In the genomic region with DNA sequence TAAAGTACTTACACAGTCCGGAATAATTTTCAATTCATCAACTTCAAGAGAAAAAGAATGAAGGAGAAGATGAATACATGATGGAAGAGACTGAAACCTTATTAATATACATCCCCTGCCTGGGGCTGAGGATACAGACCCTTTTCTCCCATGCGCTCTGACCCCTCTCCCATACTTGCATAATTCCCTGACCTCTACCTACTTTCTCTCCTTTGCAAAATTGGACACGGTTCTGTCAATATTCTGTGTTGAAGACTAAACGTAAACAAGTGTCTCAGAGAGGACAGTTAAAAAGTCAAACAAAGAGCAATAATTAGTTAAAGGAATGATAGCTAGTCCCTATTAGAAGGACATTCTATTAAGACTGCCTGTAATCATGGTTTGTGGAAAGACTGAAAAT, we compare ENCODE assay signal across 13 cellular contexts. TPM values are rescaled to one million over a fixed set of nuclear protein-coding genes. Genes with fewer than 3 reads are reported as not detected.
DNase-seq lines count a peak whose midpoint lies in the region; ATAC-seq, FAIRE-seq and TF ChIP-seq lines count a peak whose summit lies in the region.
"Had no signal": no experiment of that assay in that cellular context is flagged by ENCODE, and none has a peak within 500 bp of the region (broad histone marks: within the 10 kb centered on the region; RNA-seq: fewer than 3 reads in every experiment).

No MANE protein-coding gene starts in this region.

- H3K9ac ChIP-seq in HepG2 (ENCODE audit: insufficient read depth, low read depth, low read length), result no peak overlapping the region
- H3K9ac ChIP-seq: BLaER1 had no signal

- H3K4me1 ChIP-seq in DOHH2 (ENCODE audit: control insufficient read depth, low read length), result peaks cover 81% of the 10 kb centered on the region
- peaks cover 74% of the 10 kb centered on the region for H3K4me1 ChIP-seq in HepG2 (ENCODE audit: insufficient read depth, low read length)

- H3K27me3 Mint-ChIP-seq in WTC11 (ENCODE audit: low read depth) (no peaks in the 10 kb centered on the region), progenitor cell of endocrine pancreas (no peaks in the 10 kb centered on the region)

- ATAC-seq in WTC11 (no peak), HepG2 (no peak), HG02884 (IDR thresholded peaks at IDR 0.05; ENCODE audit: unreplicated experiment) (no peak), HG02981 (IDR thresholded peaks at IDR 0.05; ENCODE audit: unreplicated experiment) (no peak)
- ATAC-seq: HCT116 had no signal

- no peak for TF ChIP-seq RAD21 in HepG2 (CRISPR knock-in tag; IDR thresholded peaks at IDR 0.05)

- H3K27me3 ChIP-seq in DOHH2 (ENCODE audit: control insufficient read depth, low read length), result no peaks in the 10 kb centered on the region
- no peaks in the 10 kb centered on the region for H3K27me3 ChIP-seq in HepG2 (ENCODE audit: control insufficient read depth in 1 of 2, insufficient read depth in 2 of 2, low read length in 2 of 2)
- H3K27me3 ChIP-seq: BLaER1 had no signal

- TF ChIP-seq CTCF in DOHH2 (IDR thresholded peaks at IDR 0.05; ENCODE audit: low read depth, low read length, poor library complexity, severe bottlenecking) (no peak), WTC11 (IDR thresholded peaks at IDR 0.05) (no peak), HepG2 (CRISPR knock-in tag; IDR thresholded peaks at IDR 0.05) (no peak), progenitor cell of endocrine pancreas (IDR thresholded peaks at IDR 0.05; ENCODE audit: unreplicated experiment) (no peak)

- intact Hi-C loops in HepG2 (cut with micrococcal nuclease; ENCODE audit: unreplicated experiment), result no loop called here

- H3K9me3 Mint-ChIP-seq in WTC11 (no peaks in the 10 kb centered on the region), progenitor cell of endocrine pancreas (ENCODE audit: low read depth) (no peaks in the 10 kb centered on the region)

- TF ChIP-seq EP300 in HepG2 (IDR thresholded peaks at IDR 0.05; ENCODE audit: low read depth in 2 of 2, low read length in 2 of 2) (0 out of 4 replicates have a peak, but pooled peaks of 1 of the 2 experiments have one; percentile 29), HepG2 (CRISPR knock-in tag; IDR thresholded peaks at IDR 0.05; ENCODE audit: borderline replicate concordance) (no peak)

- CTCF ChIA-PET in WTC11 (lab: Charles Lee) (no interaction called here), HepG2 (lab: Yijun Ruan, JAX; ENCODE audit: low intra/inter-chr PET ratio, low total read pairs) (no interaction called here)

- peaks cover 22% of the 10 kb centered on the region for H3F3A ChIP-seq in DOHH2 (ENCODE audit: control insufficient read depth, insufficient read depth)

- no peak overlapping the region for H3K27ac ChIP-seq in DOHH2 (ENCODE audit: low read depth, low read length)
- peak overlapping the region; percentile 11 for H3K27ac ChIP-seq in HepG2 (ENCODE audit: extremely low read length, insufficient read depth, low read length)
- H3K27ac ChIP-seq: BLaER1 had no signal

- DNase-seq in WTC11 (ENCODE audit: low spot score) (no peak), HepG2 (ENCODE audit: low spot score) (no peak), progenitor cell of endocrine pancreas (ENCODE audit: low spot score, unreplicated experiment) (no peak)
- DNase-seq in activated CD8-positive, alpha-beta memory T cell treated with anti-CD3 and anti-CD28 coated beads, Interleukin-2, amount 50 U/mL, for 48 hours, result no peak
- DNase-seq: 8988T, AML-193, DMS53 had no signal

- H4K20me1 ChIP-seq in DOHH2 (ENCODE audit: control insufficient read depth, insufficient read depth, low read depth, low read length) (no peaks in the 10 kb centered on the region), HepG2 (ENCODE audit: insufficient read depth, low read length) (no peaks in the 10 kb centered on the region)
- H4K20me1 ChIP-seq: BLaER1 had no signal

- H3K4me2 ChIP-seq in DOHH2 (ENCODE audit: low read length), result peak overlapping the region; percentile 41
- H3K4me2 ChIP-seq in HepG2 (ENCODE audit: low read depth, low read length), result peak overlapping the region; percentile 1; the same call in 1 of the 2 replicates
- H3K4me2 ChIP-seq: BLaER1 had no signal

- H2AFZ ChIP-seq in HepG2 (ENCODE audit: low read length), result no peak overlapping the region

- FAIRE-seq in HepG2 (lab: Jason Lieb, UNC), result no peak
- FAIRE-seq: H54 had no signal

- H3K9me3 ChIP-seq in DOHH2 (ENCODE audit: control insufficient read depth, insufficient read depth, low read length) (no peaks in the 10 kb centered on the region), HepG2 (ENCODE audit: low read length) (no peaks in the 10 kb centered on the region)

- WGBS in HepG2 (ENCODE audit: low lambda C conversion rate), result 48% methylated on average over 4 of the region's 4 CpGs

- H3K36me3 Mint-ChIP-seq in WTC11 (peaks cover 19% of the 10 kb centered on the region), progenitor cell of endocrine pancreas (ENCODE audit: insufficient read depth) (peaks cover 16% of the 10 kb centered on the region)

- H3K27ac Mint-ChIP-seq in WTC11 (peak overlapping the region; percentile 74; the same call in 1 of the 2 replicates), progenitor cell of endocrine pancreas (peak overlapping the region; percentile 83)

- no peak for TF ChIP-seq POLR2A in HepG2 (IDR thresholded peaks at IDR 0.05; ENCODE audit: insufficient read depth in 1 of 2, low read depth in 2 of 2, low read length in 2 of 2)

- H3K9me2 ChIP-seq in DOHH2 (replicated peaks; ENCODE audit: control insufficient read depth, low read length), result no peaks in the 10 kb centered on the region

- H3K79me2 ChIP-seq in DOHH2 (ENCODE audit: control insufficient read depth, low read length) (peaks cover 31% of the 10 kb centered on the region), HepG2 (ENCODE audit: insufficient read depth, low read length) (peaks cover 73% of the 10 kb centered on the region)

- in situ Hi-C loops in HepG2 (cut with HindIII; ENCODE audit: extremely low pct_ligation_motif_present, low pct_unique_long_range_greater_than_20kb), result no loop called here

- peaks cover 35% of the 10 kb centered on the region for H3K4me1 Mint-ChIP-seq in WTC11
- peaks cover 29% of the 10 kb centered on the region for H3K4me1 Mint-ChIP-seq in progenitor cell of endocrine pancreas (ENCODE audit: low read depth)

- H3K4me3 ChIP-seq in DOHH2 (ENCODE audit: low read length), result no peak overlapping the region
- H3K4me3 ChIP-seq in HepG2 (replicated peaks in 1 of 3; ENCODE audit: insufficient read depth in 1 of 3, low read depth in 2 of 3, low read length in 3 of 3), result no peak overlapping the region
- H3K4me3 ChIP-seq: BLaER1 had no signal

- no TSS peak for BruUV-seq in HepG2 (replicated peaks; lab: Mats Ljungman, UMichigan)

- H3K36me3 ChIP-seq in DOHH2 (ENCODE audit: control insufficient read depth, low read length) (peaks cover 6% of the 10 kb centered on the region), HepG2 (replicated peaks in 1 of 2; ENCODE audit: control insufficient read depth in 1 of 2, insufficient read depth in 2 of 2, low read length in 2 of 2) (no peaks in the 10 kb centered on the region; a peak in 1 of 5 replicates)

- POLR2A ChIA-PET in WTC11 (lab: Charles Lee) (no interaction called here), HepG2 (lab: Yijun Ruan, JAX) (interaction anchor here (1.3 to 1.4 kb wide), 2 partner anchors 21 to 129 kb away, joined by 3 to 4 read pairs; no protein-coding TSS in a partner anchor)

- no peak overlapping the region for H3K4me3 Mint-ChIP-seq in WTC11
- no peak overlapping the region for H3K4me3 Mint-ChIP-seq in progenitor cell of endocrine pancreas (ENCODE audit: low read depth)

TF ChIP-seq in WTC11, 78 proteins besides CTCF, POLR2A, EP300 and RAD21 (continues in another document):
- no peak for TF ChIP-seq HMGA2 (CRISPR knock-in tag; IDR thresholded peaks at IDR 0.05)
- TF ChIP-seq FOXP1 (CRISPR knock-in tag; IDR thresholded peaks at IDR 0.05; ENCODE audit: borderline replicate concordance), result no peak
- TF ChIP-seq MYBL2 (CRISPR knock-in tag; IDR thresholded peaks at IDR 0.05), result no peak
- no peak for TF ChIP-seq FOXK1 (CRISPR knock-in tag; IDR thresholded peaks at IDR 0.05)
- TF ChIP-seq OVOL2 (CRISPR knock-in tag; IDR thresholded peaks at IDR 0.05; ENCODE audit: borderline replicate concordance), result no peak
- TF ChIP-seq JUN (CRISPR knock-in tag; IDR thresholded peaks at IDR 0.05), result no peak

TF ChIP-seq in HepG2, 621 proteins besides CTCF, POLR2A, EP300 and RAD21 (continues in another document):
- TF ChIP-seq SOX6 (IDR thresholded peaks at IDR 0.05) (no peak), SOX6 (CRISPR knock-in tag; IDR thresholded peaks at IDR 0.05) (peak; percentile 69), MED1 (CRISPR knock-in tag; IDR thresholded peaks at IDR 0.05) (peak; percentile 72; the same call in 1 of the 2 replicates), NR2F6 (IDR thresholded peaks at IDR 0.05) (peak; percentile 89), NR2F6 (CRISPR knock-in tag; IDR thresholded peaks at IDR 0.05) (peak; percentile 95), ZNF3 (CRISPR knock-in tag; IDR thresholded peaks at IDR 0.05) (no peak), ZNF850 (CRISPR knock-in tag; conservative IDR thresholded peaks at IDR 0.05) (no peak)

RNA-seq across cellular contexts. Expression of a gene that starts 7.5 kb away (rescaled TPM):
- total RNA-seq in WTC11 (2021), result 15.8 to 18.9 TPM (median 17.9 TPM) in 3 replicates
- total RNA-seq in HepG2 (2016; rRNA removed; fragmentation: Illumina TruSeq; extraction: Trizol), result 5.8 and 7.6 TPM in 2 replicates
- total RNA-seq in HepG2 (2016; cell fraction: cytosol; rRNA removed; fragmentation: Illumina TruSeq; extraction: Trizol; ENCODE audit: low read depth), result 1.8 and 4.1 TPM in 2 replicates
- total RNA-seq in HepG2 (2016; cell fraction: insoluble cytoplasmic fraction; rRNA removed; fragmentation: Illumina TruSeq; extraction: Trizol), result 4.7 and 5.0 TPM in 2 replicates
- total RNA-seq in HepG2 (2016; cell fraction: membrane; rRNA removed; fragmentation: Illumina TruSeq; extraction: Trizol), result 2.4 and 3.3 TPM in 2 replicates
- total RNA-seq in HepG2 (2016; cell fraction: nucleus; rRNA removed; fragmentation: Illumina TruSeq; extraction: Trizol), result 8.7 and 10.3 TPM in 2 replicates
- polyA plus RNA-seq in HepG2 (2011; rRNA removed), result 5.7 and 8.3 TPM in 2 replicates
- polyA plus RNA-seq in HepG2 (2011; cell fraction: cytosol; rRNA removed), result 2.5 and 2.9 TPM in 2 replicates
- 22.9 and 26.5 TPM in 2 replicates for polyA plus RNA-seq in HepG2 (2011; cell fraction: nucleus; rRNA removed)
- 3.2 and 5.1 TPM in 2 replicates for polyA plus RNA-seq in HepG2 (2012)
- 0.12 and 0.21 TPM in 2 replicates for polyA plus RNA-seq in HepG2 (2016; cell fraction: cytosol; fragmentation: Illumina TruSeq; extraction: Trizol; ENCODE audit: low read depth)
- 4.0 and 4.5 TPM in 2 replicates for polyA plus RNA-seq in HepG2 (2016; cell fraction: insoluble cytoplasmic fraction; fragmentation: Illumina TruSeq; extraction: Trizol; ENCODE audit: low read depth)
- polyA plus RNA-seq in HepG2 (2016; cell fraction: membrane; fragmentation: Illumina TruSeq; extraction: Trizol; ENCODE audit: low read depth), result 0.57 and 0.73 TPM in 2 replicates
- polyA plus RNA-seq in HepG2 (2016; cell fraction: nucleus; fragmentation: Illumina TruSeq; extraction: Trizol; ENCODE audit: insufficient read depth, low read depth), result 15.4 and 16.4 TPM in 2 replicates
- polyA minus RNA-seq in HepG2 (2011; rRNA and poly(A)+ RNA removed; ENCODE audit: low replicate concordance), result 26.0 and 28.8 TPM in 2 replicates
- 4.9 and 5.3 TPM in 2 replicates for polyA minus RNA-seq in HepG2 (2011; cell fraction: cytosol; rRNA and poly(A)+ RNA removed)
- 10.2 and 19.1 TPM in 2 replicates for polyA minus RNA-seq in HepG2 (2011; cell fraction: nucleus; rRNA and poly(A)+ RNA removed)
- 19.3 and 23.4 TPM in 2 replicates for total RNA-seq in progenitor cell of endocrine pancreas
